18 cellular contexts compared by ENCODE assay signal in genomic region chr4:153713840-153714239, GRCh38. TPM values are rescaled to one million over a fixed set of nuclear protein-coding genes. Genes with fewer than 3 reads are reported as not detected.
DNase-seq lines count a peak whose midpoint lies in the region; ATAC-seq and TF ChIP-seq lines count a peak whose summit lies in the region.
"Had no signal": no experiment of that assay in that cellular context is flagged by ENCODE, and none has a peak within 500 bp of the region (broad histone marks: within the 10 kb centered on the region; RNA-seq: fewer than 3 reads in every experiment).

No MANE protein-coding gene starts in this region.

- in situ Hi-C loops in astrocyte of the spinal cord (cut with HindIII; ENCODE audit: low sequenced_read_pairs), result no loop called here

- DNase-seq in COLO829 (ENCODE audit: low spot score) (peak; percentile 61), HT1080 (ENCODE audit: low read depth) (peak; percentile 7), astrocyte of the spinal cord (ENCODE audit: low read depth, low spot score) (peak; percentile 18), glomerular visceral epithelial cell (ENCODE audit: extremely low spot score) (peak; percentile 13), NCI-H526 (lab: John Stamatoyannopoulos, UW) (no peak), left lobe of liver (ENCODE audit: low spot score) (no peak), cerebellar nuclear complex (lab: John Stamatoyannopoulos, UW) (no peak)
- DNase-seq in activated CD8-positive, alpha-beta memory T cell treated with anti-CD3 and anti-CD28 coated beads, Interleukin-2, amount 50 U/mL, for 4 hours, result no peak
- DNase-seq: activated CD4-positive, alpha-beta T cell treated with anti-CD3 and anti-CD28 coated beads, Interleukin-2, amount 10 ng/mL, durations not matched to agents 7 days and 5 days; activated naive CD4-positive, alpha-beta T cell; cortex of kidney; naive B cell; NCI-H1105 treated with DMSO at 0.1 percent for 48 hours; NCI-H526 treated with DMSO at 0.1 percent for 48 hours; right lobe of liver; stomach; uterus had no signal

- H3K4me3 ChIP-seq in astrocyte of the spinal cord (ENCODE audit: low read depth, low read length), result no peak overlapping the region
- H3K4me3 ChIP-seq: HAP-1, right lobe of liver, stomach, uterus had no signal

- no peak for ATAC-seq in left lobe of liver
- ATAC-seq: right lobe of liver had no signal

- no peak for TF ChIP-seq CTCF in astrocyte of the spinal cord (IDR thresholded peaks at IDR 0.05; ENCODE audit: low read depth, low read length)

RNA-seq across cellular contexts. Expression of gene TLR2, which starts 29.8 kb away (rescaled TPM):
- not detected in 2 replicates for total RNA-seq in HT1080 (2014; rRNA removed; shearing (Covaris generic))
- polyA plus RNA-seq in HT1080 (2015; cell fraction: cytosol; rRNA removed), result 0.06 TPM in 2 replicates
- 0.18 and 0.63 TPM in 2 replicates for polyA plus RNA-seq in HT1080 (2015; cell fraction: nucleus; rRNA removed)
- 5.0 TPM for total RNA-seq in left lobe of liver

RNA-seq across cellular contexts. Expression of gene RNF175, which starts 46.0 kb away (rescaled TPM):
- not detected in 2 replicates for total RNA-seq in HT1080 (2014; rRNA removed; shearing (Covaris generic))
- polyA plus RNA-seq in HT1080 (2015; cell fraction: cytosol; rRNA removed), result not detected in 2 replicates
- polyA plus RNA-seq in HT1080 (2015; cell fraction: nucleus; rRNA removed), result not detected in 2 replicates
- total RNA-seq in left lobe of liver, result not detected
- total RNA-seq: activated CD4-positive, alpha-beta T cell treated with anti-CD3 and anti-CD28 coated beads, Interleukin-2, amount 10 ng/mL, durations not matched to agents 7 days and 5 days had no signal
- polyA plus RNA-seq: stomach had no signal

Comparison
In these comparisons a context has a peak if more than half of its experiments do, and no peak if none do; other contexts are left out.
1. DNase-seq: peak in COLO829 (single experiment), HT1080 (single experiment), astrocyte of the spinal cord (single experiment) and glomerular visceral epithelial cell (single experiment); none in NCI-H526 (0 of 2), left lobe of liver (single experiment), activated CD8-positive, alpha-beta memory T cell treated with anti-CD3 and anti-CD28 coated beads, Interleukin-2, amount 50 U/mL, for 4 hours (single experiment) and cerebellar nuclear complex (0 of 2).